17 cellular contexts compared by ENCODE assay signal in genomic region chr2:132564065-132564464, GRCh38.
"Had no signal": no experiment of that assay in that cellular context is flagged by ENCODE, and none has a peak within 500 bp of the region (broad histone marks: within the 10 kb centered on the region; RNA-seq: fewer than 3 reads in every experiment).

No MANE protein-coding gene starts in this region.

- DNase-seq: activated CD4-positive, alpha-beta T cell treated with anti-CD3 and anti-CD28 coated beads for 36 hours; activated CD4-positive, CD25-positive, alpha-beta regulatory T cell; activated gamma-delta T cell treated with Interleukin-2 at 50 U/mL for 16 hours; activated naive CD8-positive, alpha-beta T cell treated with anti-CD3 and anti-CD28 coated beads, Interleukin-2, amount 50 U/mL, for 24 hours; activated T-cell treated with anti-CD3 and anti-CD28 coated beads, Interleukin-2, amount 50 U/mL, for 4 hours; amygdala; foreskin keratinocyte; heart right ventricle; left ventricle myocardium superior; naive B cell; pancreas; stimulated activated CD4-positive, alpha-beta T cell treated with anti-CD3 and anti-CD28 coated beads, Interleukin-15, amount 100 ng/mL, for 24 hours; stimulated activated CD4-positive, alpha-beta T cell treated with anti-CD3 and anti-CD28 coated beads, Interleukin-2, amount 100 ng/mL, for 24 hours; stimulated activated naive B cell treated with anti-CD40 and anti-IgM and Interleukin-4, amounts not matched to agents 10 μg/mL and 1 μg/mL and 100 μg/mL, for 72 hours; stomach; tibial artery; upper lobe of right lung had no signal
